ENCODE assay signal across 1 cellular context in the genomic region with DNA sequence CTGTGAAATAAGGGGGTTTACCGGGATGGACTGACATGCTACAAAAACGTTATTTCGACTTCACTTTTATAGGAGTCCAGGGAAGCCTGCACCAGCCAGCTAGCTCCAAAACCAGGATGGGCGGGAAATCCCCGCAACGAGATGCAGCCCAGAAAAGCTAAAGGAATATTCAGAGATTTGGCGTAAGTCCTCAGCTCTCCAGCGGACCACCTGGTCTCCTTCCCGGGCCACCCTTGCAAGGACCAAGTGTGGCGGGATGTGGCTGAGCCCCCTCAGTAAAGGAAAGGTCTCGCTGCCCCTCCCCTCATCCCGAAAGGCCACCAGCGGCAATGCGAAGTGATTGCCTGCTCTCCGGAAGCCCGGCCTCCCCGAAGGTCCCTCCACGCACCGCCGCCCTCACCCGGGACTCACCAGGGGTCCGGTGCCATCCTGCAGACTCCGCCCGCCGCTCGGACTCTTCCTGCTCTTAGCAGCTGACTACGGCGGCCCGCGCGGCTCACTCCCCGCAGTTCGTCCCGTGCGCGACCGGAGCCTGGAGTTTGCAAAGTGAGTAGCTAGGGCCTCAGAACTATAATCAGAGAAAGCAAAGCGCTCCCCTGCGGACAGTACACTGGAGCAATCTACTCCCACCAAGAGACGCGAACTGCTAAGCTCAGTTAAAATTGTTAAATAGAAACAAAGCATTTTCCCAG.
A peak's percentile ranks its signal among the peaks of the same experiment; 100 is the strongest.
TF ChIP-seq lines count a peak whose summit lies in the region.

A gene with protein sequence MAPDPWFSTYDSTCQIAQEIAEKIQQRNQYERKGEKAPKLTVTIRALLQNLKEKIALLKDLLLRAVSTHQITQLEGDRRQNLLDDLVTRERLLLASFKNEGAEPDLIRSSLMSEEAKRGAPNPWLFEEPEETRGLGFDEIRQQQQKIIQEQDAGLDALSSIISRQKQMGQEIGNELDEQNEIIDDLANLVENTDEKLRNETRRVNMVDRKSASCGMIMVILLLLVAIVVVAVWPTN (minus strand): TSS at position 440 of the 692 bp plus-strand sequence. CDS start 12 bp downstream, at position 428.

TF ChIP-seq in K562, 482 proteins besides CTCF, POLR2A, EP300 and RAD21 (continued from another document and continues in another):
- TF ChIP-seq, protein P1, sequence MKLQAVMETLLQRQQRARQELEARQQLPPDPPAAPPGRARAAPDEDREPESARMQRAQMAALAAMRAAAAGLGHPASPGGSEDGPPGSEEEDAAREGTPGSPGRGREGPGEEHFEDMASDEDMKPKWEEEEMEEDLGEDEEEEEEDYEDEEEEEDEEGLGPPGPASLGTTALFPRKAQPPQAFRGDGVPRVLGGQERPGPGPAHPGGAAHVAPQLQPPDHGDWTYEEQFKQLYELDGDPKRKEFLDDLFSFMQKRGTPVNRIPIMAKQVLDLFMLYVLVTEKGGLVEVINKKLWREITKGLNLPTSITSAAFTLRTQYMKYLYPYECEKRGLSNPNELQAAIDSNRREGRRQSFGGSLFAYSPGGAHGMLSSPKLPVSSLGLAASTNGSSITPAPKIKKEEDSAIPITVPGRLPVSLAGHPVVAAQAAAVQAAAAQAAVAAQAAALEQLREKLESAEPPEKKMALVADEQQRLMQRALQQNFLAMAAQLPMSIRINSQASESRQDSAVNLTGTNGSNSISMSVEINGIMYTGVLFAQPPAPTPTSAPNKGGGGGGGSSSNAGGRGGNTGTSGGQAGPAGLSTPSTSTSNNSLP (IDR thresholded peaks at IDR 0.05; ENCODE audit: borderline replicate concordance, low read depth, low read length): no peak
- TF ChIP-seq CBFB (CRISPR knock-in tag; IDR thresholded peaks at IDR 0.05) (no peak), ZNF717 (CRISPR knock-in tag; IDR thresholded peaks at IDR 0.05) (no peak), HNRNPLL (IDR thresholded peaks at IDR 0.05; ENCODE audit: low read depth, low read length, poor library complexity, severe bottlenecking) (peak; percentile 67), TGIF2 (CRISPR knock-in tag; IDR thresholded peaks at IDR 0.05) (no peak), NFE2L1 (tag; IDR thresholded peaks at IDR 0.05; ENCODE audit: borderline replicate concordance, low read depth) (no peak), PHB2 (IDR thresholded peaks at IDR 0.05; ENCODE audit: low read depth) (no peak), POLR3G (IDR thresholded peaks at IDR 0.05; ENCODE audit: extremely low read depth, insufficient read length, insufficient replicate concordance) (no peak), DPF2 (IDR thresholded peaks at IDR 0.05) (no peak), ZNF584 (CRISPR knock-in tag; IDR thresholded peaks at IDR 0.05; ENCODE audit: low read depth) (no peak), CREM (IDR thresholded peaks at IDR 0.05; ENCODE audit: low read depth) (0 out of 2 replicates have a peak, but pooled peaks have one; percentile 8), ZNF143 (CRISPR knock-in tag; IDR thresholded peaks at IDR 0.05) (no peak), MCM2 (IDR thresholded peaks at IDR 0.05; ENCODE audit: low read depth) (no peak), POU5F1 (IDR thresholded peaks at IDR 0.05; ENCODE audit: borderline replicate concordance, low read depth, low read length, partially characterized antibody) (peak; percentile 42), MTA3 (IDR thresholded peaks at IDR 0.05; ENCODE audit: borderline replicate concordance) (peak; percentile 98), MXI1 (IDR thresholded peaks at IDR 0.05; ENCODE audit: low read depth, low read length) (no peak), PHF8 (IDR thresholded peaks at IDR 0.05; ENCODE audit: borderline replicate concordance, low read length) (peak; percentile 64; the same call in 1 of the 2 replicates), EP400 (IDR thresholded peaks at IDR 0.05) (0 out of 2 replicates have a peak, but pooled peaks have one; percentile 13), MYNN (IDR thresholded peaks at IDR 0.05) (no peak), MYNN (CRISPR knock-in tag; IDR thresholded peaks at IDR 0.05) (no peak), ZNF253 (CRISPR knock-in tag; conservative IDR thresholded peaks at IDR 0.05) (no peak), ZNF232 (CRISPR knock-in tag; IDR thresholded peaks at IDR 0.05) (no peak), BRCA1 (IDR thresholded peaks at IDR 0.05) (no peak), BRCA1 (CRISPR knock-in tag; IDR thresholded peaks at IDR 0.05) (no peak), ZNF165 (CRISPR knock-in tag; IDR thresholded peaks at IDR 0.05; ENCODE audit: borderline replicate concordance) (no peak), TEAD1 (CRISPR knock-in tag; IDR thresholded peaks at IDR 0.05) (no peak), RCOR1 (IDR thresholded peaks at IDR 0.05; ENCODE audit: borderline replicate concordance in 1 of 2, low read depth in 2 of 2, low read length in 2 of 2) (0 out of 4 replicates have a peak, but pooled peaks of 1 of the 2 experiments have one; percentile 33), ADNP (tag; IDR thresholded peaks at IDR 0.05) (no peak), SRSF9 (IDR thresholded peaks at IDR 0.05; ENCODE audit: borderline replicate concordance, low read depth, low read length) (no peak), ZNF282 (CRISPR knock-in tag; IDR thresholded peaks at IDR 0.05) (no peak), SOX6 (IDR thresholded peaks at IDR 0.05) (no peak), CCNT2 (IDR thresholded peaks at IDR 0.05; ENCODE audit: borderline replicate concordance, extremely low read depth, insufficient read length, low read depth, low read length) (peak; percentile 25), ZNF263 (CRISPR knock-in tag; IDR thresholded peaks at IDR 0.05; ENCODE audit: borderline replicate concordance) (no peak)
- TF ChIP-seq, protein P2, sequence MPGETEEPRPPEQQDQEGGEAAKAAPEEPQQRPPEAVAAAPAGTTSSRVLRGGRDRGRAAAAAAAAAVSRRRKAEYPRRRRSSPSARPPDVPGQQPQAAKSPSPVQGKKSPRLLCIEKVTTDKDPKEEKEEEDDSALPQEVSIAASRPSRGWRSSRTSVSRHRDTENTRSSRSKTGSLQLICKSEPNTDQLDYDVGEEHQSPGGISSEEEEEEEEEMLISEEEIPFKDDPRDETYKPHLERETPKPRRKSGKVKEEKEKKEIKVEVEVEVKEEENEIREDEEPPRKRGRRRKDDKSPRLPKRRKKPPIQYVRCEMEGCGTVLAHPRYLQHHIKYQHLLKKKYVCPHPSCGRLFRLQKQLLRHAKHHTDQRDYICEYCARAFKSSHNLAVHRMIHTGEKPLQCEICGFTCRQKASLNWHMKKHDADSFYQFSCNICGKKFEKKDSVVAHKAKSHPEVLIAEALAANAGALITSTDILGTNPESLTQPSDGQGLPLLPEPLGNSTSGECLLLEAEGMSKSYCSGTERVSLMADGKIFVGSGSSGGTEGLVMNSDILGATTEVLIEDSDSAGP (CRISPR knock-in tag; IDR thresholded peaks at IDR 0.05): no peak
- TF ChIP-seq, protein P3, sequence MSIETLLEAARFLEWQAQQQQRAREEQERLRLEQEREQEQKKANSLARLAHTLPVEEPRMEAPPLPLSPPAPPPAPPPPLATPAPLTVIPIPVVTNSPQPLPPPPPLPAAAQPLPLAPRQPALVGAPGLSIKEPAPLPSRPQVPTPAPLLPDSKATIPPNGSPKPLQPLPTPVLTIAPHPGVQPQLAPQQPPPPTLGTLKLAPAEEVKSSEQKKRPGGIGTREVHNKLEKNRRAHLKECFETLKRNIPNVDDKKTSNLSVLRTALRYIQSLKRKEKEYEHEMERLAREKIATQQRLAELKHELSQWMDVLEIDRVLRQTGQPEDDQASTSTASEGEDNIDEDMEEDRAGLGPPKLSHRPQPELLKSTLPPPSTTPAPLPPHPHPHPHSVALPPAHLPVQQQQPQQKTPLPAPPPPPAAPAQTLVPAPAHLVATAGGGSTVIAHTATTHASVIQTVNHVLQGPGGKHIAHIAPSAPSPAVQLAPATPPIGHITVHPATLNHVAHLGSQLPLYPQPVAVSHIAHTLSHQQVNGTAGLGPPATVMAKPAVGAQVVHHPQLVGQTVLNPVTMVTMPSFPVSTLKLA (conservative IDR thresholded peaks at IDR 0.05): 0 out of 4 replicates have a peak, but pooled peaks of 1 of the 2 experiments have one; percentile 55
- TF ChIP-seq, protein P4, sequence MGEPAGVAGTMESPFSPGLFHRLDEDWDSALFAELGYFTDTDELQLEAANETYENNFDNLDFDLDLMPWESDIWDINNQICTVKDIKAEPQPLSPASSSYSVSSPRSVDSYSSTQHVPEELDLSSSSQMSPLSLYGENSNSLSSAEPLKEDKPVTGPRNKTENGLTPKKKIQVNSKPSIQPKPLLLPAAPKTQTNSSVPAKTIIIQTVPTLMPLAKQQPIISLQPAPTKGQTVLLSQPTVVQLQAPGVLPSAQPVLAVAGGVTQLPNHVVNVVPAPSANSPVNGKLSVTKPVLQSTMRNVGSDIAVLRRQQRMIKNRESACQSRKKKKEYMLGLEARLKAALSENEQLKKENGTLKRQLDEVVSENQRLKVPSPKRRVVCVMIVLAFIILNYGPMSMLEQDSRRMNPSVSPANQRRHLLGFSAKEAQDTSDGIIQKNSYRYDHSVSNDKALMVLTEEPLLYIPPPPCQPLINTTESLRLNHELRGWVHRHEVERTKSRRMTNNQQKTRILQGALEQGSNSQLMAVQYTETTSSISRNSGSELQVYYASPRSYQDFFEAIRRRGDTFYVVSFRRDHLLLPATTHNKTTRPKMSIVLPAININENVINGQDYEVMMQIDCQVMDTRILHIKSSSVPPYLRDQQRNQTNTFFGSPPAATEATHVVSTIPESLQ (CRISPR knock-in tag; IDR thresholded peaks at IDR 0.05): no peak
- TF ChIP-seq, protein P5, sequence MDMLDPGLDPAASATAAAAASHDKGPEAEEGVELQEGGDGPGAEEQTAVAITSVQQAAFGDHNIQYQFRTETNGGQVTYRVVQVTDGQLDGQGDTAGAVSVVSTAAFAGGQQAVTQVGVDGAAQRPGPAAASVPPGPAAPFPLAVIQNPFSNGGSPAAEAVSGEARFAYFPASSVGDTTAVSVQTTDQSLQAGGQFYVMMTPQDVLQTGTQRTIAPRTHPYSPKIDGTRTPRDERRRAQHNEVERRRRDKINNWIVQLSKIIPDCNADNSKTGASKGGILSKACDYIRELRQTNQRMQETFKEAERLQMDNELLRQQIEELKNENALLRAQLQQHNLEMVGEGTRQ (CRISPR knock-in tag; IDR thresholded peaks at IDR 0.05): peak; percentile 9; the same call in 1 of the 2 replicates
- TF ChIP-seq, protein P6, sequence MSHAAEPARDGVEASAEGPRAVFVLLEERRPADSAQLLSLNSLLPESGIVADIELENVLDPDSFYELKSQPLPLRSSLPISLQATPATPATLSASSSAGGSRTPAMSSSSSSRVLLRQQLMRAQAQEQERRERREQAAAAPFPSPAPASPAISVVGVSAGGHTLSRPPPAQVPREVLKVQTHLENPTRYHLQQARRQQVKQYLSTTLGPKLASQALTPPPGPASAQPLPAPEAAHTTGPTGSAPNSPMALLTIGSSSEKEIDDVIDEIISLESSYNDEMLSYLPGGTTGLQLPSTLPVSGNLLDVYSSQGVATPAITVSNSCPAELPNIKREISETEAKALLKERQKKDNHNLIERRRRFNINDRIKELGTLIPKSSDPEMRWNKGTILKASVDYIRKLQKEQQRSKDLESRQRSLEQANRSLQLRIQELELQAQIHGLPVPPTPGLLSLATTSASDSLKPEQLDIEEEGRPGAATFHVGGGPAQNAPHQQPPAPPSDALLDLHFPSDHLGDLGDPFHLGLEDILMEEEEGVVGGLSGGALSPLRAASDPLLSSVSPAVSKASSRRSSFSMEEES (CRISPR knock-in tag; IDR thresholded peaks at IDR 0.05): no peak
- TF ChIP-seq, protein P7, sequence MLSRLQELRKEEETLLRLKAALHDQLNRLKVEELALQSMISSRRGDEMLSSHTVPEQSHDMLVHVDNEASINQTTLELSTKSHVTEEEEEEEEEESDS (CRISPR knock-in tag; IDR thresholded peaks at IDR 0.05): no peak
- TF ChIP-seq, protein P8, sequence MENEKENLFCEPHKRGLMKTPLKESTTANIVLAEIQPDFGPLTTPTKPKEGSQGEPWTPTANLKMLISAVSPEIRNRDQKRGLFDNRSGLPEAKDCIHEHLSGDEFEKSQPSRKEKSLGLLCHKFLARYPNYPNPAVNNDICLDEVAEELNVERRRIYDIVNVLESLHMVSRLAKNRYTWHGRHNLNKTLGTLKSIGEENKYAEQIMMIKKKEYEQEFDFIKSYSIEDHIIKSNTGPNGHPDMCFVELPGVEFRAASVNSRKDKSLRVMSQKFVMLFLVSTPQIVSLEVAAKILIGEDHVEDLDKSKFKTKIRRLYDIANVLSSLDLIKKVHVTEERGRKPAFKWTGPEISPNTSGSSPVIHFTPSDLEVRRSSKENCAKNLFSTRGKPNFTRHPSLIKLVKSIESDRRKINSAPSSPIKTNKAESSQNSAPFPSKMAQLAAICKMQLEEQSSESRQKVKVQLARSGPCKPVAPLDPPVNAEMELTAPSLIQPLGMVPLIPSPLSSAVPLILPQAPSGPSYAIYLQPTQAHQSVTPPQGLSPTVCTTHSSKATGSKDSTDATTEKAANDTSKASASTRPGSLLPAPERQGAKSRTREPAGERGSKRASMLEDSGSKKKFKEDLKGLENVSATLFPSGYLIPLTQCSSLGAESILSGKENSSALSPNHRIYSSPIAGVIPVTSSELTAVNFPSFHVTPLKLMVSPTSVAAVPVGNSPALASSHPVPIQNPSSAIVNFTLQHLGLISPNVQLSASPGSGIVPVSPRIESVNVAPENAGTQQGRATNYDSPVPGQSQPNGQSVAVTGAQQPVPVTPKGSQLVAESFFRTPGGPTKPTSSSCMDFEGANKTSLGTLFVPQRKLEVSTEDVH (IDR thresholded peaks at IDR 0.05; ENCODE audit: low read depth, partially characterized antibody): no peak
- TF ChIP-seq, protein P9, sequence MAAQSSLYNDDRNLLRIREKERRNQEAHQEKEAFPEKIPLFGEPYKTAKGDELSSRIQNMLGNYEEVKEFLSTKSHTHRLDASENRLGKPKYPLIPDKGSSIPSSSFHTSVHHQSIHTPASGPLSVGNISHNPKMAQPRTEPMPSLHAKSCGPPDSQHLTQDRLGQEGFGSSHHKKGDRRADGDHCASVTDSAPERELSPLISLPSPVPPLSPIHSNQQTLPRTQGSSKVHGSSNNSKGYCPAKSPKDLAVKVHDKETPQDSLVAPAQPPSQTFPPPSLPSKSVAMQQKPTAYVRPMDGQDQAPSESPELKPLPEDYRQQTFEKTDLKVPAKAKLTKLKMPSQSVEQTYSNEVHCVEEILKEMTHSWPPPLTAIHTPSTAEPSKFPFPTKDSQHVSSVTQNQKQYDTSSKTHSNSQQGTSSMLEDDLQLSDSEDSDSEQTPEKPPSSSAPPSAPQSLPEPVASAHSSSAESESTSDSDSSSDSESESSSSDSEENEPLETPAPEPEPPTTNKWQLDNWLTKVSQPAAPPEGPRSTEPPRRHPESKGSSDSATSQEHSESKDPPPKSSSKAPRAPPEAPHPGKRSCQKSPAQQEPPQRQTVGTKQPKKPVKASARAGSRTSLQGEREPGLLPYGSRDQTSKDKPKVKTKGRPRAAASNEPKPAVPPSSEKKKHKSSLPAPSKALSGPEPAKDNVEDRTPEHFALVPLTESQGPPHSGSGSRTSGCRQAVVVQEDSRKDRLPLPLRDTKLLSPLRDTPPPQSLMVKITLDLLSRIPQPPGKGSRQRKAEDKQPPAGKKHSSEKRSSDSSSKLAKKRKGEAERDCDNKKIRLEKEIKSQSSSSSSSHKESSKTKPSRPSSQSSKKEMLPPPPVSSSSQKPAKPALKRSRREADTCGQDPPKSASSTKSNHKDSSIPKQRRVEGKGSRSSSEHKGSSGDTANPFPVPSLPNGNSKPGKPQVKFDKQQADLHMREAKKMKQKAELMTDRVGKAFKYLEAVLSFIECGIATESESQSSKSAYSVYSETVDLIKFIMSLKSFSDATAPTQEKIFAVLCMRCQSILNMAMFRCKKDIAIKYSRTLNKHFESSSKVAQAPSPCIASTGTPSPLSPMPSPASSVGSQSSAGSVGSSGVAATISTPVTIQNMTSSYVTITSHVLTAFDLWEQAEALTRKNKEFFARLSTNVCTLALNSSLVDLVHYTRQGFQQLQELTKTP (IDR thresholded peaks at IDR 0.05; ENCODE audit: low read depth in 1 of 2, partially characterized antibody in 2 of 2): no peak
